1 cellular context compared by ENCODE assay signal in genomic region chr1:19640363-19641316, GRCh38.
TF ChIP-seq lines count a peak whose summit lies in the region.

No MANE protein-coding gene starts in this region.

TF ChIP-seq in HepG2, 621 proteins besides CTCF, POLR2A, EP300 and RAD21 (continued from another document):
- no peak for TF ChIP-seq ZBTB33 (CRISPR knock-in tag; IDR thresholded peaks at IDR 0.05)
- peak; percentile 42 for TF ChIP-seq MAX (IDR thresholded peaks at IDR 0.05)
- TF ChIP-seq ERF (CRISPR knock-in tag; IDR thresholded peaks at IDR 0.05): no peak
- 0 out of 2 replicates have a peak, but pooled peaks have one; percentile 42 for TF ChIP-seq ZGPAT (CRISPR knock-in tag; IDR thresholded peaks at IDR 0.05)
